Comparison of ENCODE assay signal across 19 cellular contexts in genomic region chr1:226809785-226810571, GRCh38.
DNase-seq lines count a peak whose midpoint lies in the region; ATAC-seq and TF ChIP-seq lines count a peak whose summit lies in the region.
"Had no signal": no experiment of that assay in that cellular context is flagged by ENCODE, and none has a peak within 500 bp of the region (broad histone marks: within the 10 kb centered on the region; RNA-seq: fewer than 3 reads in every experiment).

No MANE protein-coding gene starts in this region.

- no peaks in the 10 kb centered on the region for H3K27me3 Mint-ChIP-seq in GM23338 (ENCODE audit: insufficient read depth, low read depth, poor library complexity)
- H3K27me3 Mint-ChIP-seq: activated naive CD8-positive, alpha-beta T cell treated with anti-CD3 and anti-CD28 coated beads for 36 hours; T-cell had no signal

- no peak overlapping the region for H3K27ac Mint-ChIP-seq in GM23338
- H3K27ac Mint-ChIP-seq: activated naive CD8-positive, alpha-beta T cell treated with anti-CD3 and anti-CD28 coated beads for 36 hours; T-cell had no signal

- no peaks in the 10 kb centered on the region for H3K36me3 Mint-ChIP-seq in GM23338 (ENCODE audit: low read depth)
- H3K36me3 Mint-ChIP-seq: activated naive CD8-positive, alpha-beta T cell treated with anti-CD3 and anti-CD28 coated beads for 36 hours; naive B cell; T-cell had no signal

- H3K4me1 ChIP-seq in GM23338 (ENCODE audit: insufficient read depth), result no peaks in the 10 kb centered on the region

- no peaks in the 10 kb centered on the region for H3K9me3 Mint-ChIP-seq in GM23338
- H3K9me3 Mint-ChIP-seq: activated naive CD8-positive, alpha-beta T cell treated with anti-CD3 and anti-CD28 coated beads for 36 hours; naive B cell; T-cell had no signal

- H3K27me3 ChIP-seq in MG63, result no peaks in the 10 kb centered on the region
- H3K27me3 ChIP-seq in dorsolateral prefrontal cortex, result no peaks in the 10 kb centered on the region
- H3K27me3 ChIP-seq in GM23338 (ENCODE audit: insufficient read depth), result no peaks in the 10 kb centered on the region

- H3F3A ChIP-seq in GM23338 (replicated peaks; ENCODE audit: low read depth), result no peaks in the 10 kb centered on the region

- peak overlapping the region in 33 of 59 donors; percentile 1 to 82 (median 46) for H3K27ac ChIP-seq in dorsolateral prefrontal cortex
- no peak overlapping the region for H3K27ac ChIP-seq in substantia nigra (ENCODE audit: low read depth, low read length, poor library complexity, severe bottlenecking)
- no peak overlapping the region for H3K27ac ChIP-seq in GM23338 (ENCODE audit: low read depth)
- H3K27ac ChIP-seq: PC-9 had no signal

- no peaks in the 10 kb centered on the region for H3K9me3 ChIP-seq in MG63

- ATAC-seq in GM23338, result no peak
- ATAC-seq: right cardiac atrium, T-cell had no signal

- DNase-seq in MG63, result peak; percentile 91
- peak in 1 of 10 donors; percentile 44 for DNase-seq in dorsolateral prefrontal cortex
- DNase-seq in medulla oblongata (ENCODE audit: extremely low spot score), result peak; percentile 89
- DNase-seq in substantia nigra (lab: John Stamatoyannopoulos, UW), result peak in 32 of 49 donors; percentile 20 to 91 (median 58)
- no peak for DNase-seq in activated naive CD4-positive, alpha-beta T cell (lab: John Stamatoyannopoulos, UW)
- DNase-seq in GM23338 (ENCODE audit: low spot score), result no peak
- no peak for DNase-seq in HCEC 1CT
- DNase-seq in SHP77 treated with DMSO at 0.1 percent for 48 hours (lab: John Stamatoyannopoulos, UW), result no peak
- DNase-seq: activated CD8-positive, alpha-beta memory T cell treated with anti-CD3 and anti-CD28 coated beads, Interleukin-2, amount 50 U/mL, for 48 hours; activated naive CD8-positive, alpha-beta T cell treated with anti-CD3 and anti-CD28 coated beads for 36 hours; effector CD8-positive, alpha-beta T cell; GOT3; naive B cell; NCI-H146; NCI-H510A; PC-9; stimulated activated naive CD4-positive, alpha-beta T cell; T-cell had no signal

- intact Hi-C loops in dorsolateral prefrontal cortex (cut with DNase I), result no loop called here

- no peak overlapping the region for H3K4me2 ChIP-seq in GM23338
- H3K4me2 ChIP-seq: PC-9 had no signal

- no peaks in the 10 kb centered on the region for H3K79me2 ChIP-seq in GM23338 (replicated peaks; ENCODE audit: insufficient read depth)

- no peaks in the 10 kb centered on the region for H3K9me2 ChIP-seq in GM23338 (ENCODE audit: insufficient read depth)

- no peak for TF ChIP-seq CTCF in dorsolateral prefrontal cortex (IDR thresholded peaks at IDR 0.05 in 54 of 56, conservative IDR thresholded peaks at IDR 0.05 in 2 of 56; ENCODE audit: low read depth in 1 of 56, partially characterized antibody in 56 of 56)
- TF ChIP-seq CTCF in GM23338 (conservative IDR thresholded peaks at IDR 0.05; ENCODE audit: low read depth in 2 of 2), result no peak

- H3K4me3 Mint-ChIP-seq in GM23338, result no peak overlapping the region
- H3K4me3 Mint-ChIP-seq: activated naive CD8-positive, alpha-beta T cell treated with anti-CD3 and anti-CD28 coated beads for 36 hours; naive B cell; T-cell had no signal

- no peak overlapping the region for H2AFZ ChIP-seq in GM23338
- H2AFZ ChIP-seq: PC-9 had no signal

- H3K4me3 ChIP-seq in MG63 (no peak overlapping the region), dorsolateral prefrontal cortex (no peak overlapping the region), GM23338 (no peak overlapping the region)
- H3K4me3 ChIP-seq: PC-9 had no signal

- no peaks in the 10 kb centered on the region for H4K20me1 ChIP-seq in GM23338 (replicated peaks; ENCODE audit: insufficient read depth)

- H3K36me3 ChIP-seq in MG63, result no peaks in the 10 kb centered on the region
- H3K36me3 ChIP-seq in GM23338 (ENCODE audit: insufficient read depth), result no peaks in the 10 kb centered on the region

- peaks cover 2% of the 10 kb centered on the region; the same call in 1 of the 3 replicates for H3K4me1 Mint-ChIP-seq in GM23338

TF ChIP-seq in GM23338, 12 proteins besides CTCF, POLR2A, EP300 and RAD21:
- no peak for TF ChIP-seq EZH2 (IDR thresholded peaks at IDR 0.05; ENCODE audit: low read depth, unreplicated experiment)
- no peak for TF ChIP-seq ZNF114 (CRISPR knock-in tag; IDR thresholded peaks at IDR 0.05)
- no peak for TF ChIP-seq CREB1 (CRISPR knock-in tag; IDR thresholded peaks at IDR 0.05; ENCODE audit: low read depth)
- TF ChIP-seq ETS1 (IDR thresholded peaks at IDR 0.05), result no peak
- TF ChIP-seq REST (IDR thresholded peaks at IDR 0.05; ENCODE audit: unreplicated experiment), result no peak
- no peak for TF ChIP-seq JUNB (IDR thresholded peaks at IDR 0.05; ENCODE audit: unreplicated experiment)
- TF ChIP-seq EZH2phosphoT487 (IDR thresholded peaks at IDR 0.05; ENCODE audit: unreplicated experiment), result no peak
- TF ChIP-seq POLR2AphosphoS5 (IDR thresholded peaks at IDR 0.05; ENCODE audit: low read depth), result no peak
- TF ChIP-seq ZNF331 (CRISPR knock-in tag; IDR thresholded peaks at IDR 0.05; ENCODE audit: low read depth), result no peak
- TF ChIP-seq STAT1 (IDR thresholded peaks at IDR 0.05; ENCODE audit: unreplicated experiment), result no peak
TF ChIP-seq in GM23338: peak in this region for 0.

Comparison
In these comparisons a context has a peak if more than half of its experiments do, and no peak if none do; other contexts are left out.
1. DNase-seq: peak in MG63 (single experiment), medulla oblongata (single experiment) and substantia nigra (32 of 49); none in activated naive CD4-positive, alpha-beta T cell (0 of 4), GM23338 (single experiment), HCEC 1CT (single experiment) and SHP77 treated with DMSO at 0.1 percent for 48 hours (single experiment).
2. H3K27ac ChIP-seq: peak in dorsolateral prefrontal cortex (33 of 59); none in substantia nigra (single experiment) and GM23338 (single experiment).